ENCODE assay signal across 29 cellular contexts in genomic region chr6:142666599-142667185, GRCh38.
"Had no signal": no experiment of that assay in that cellular context is flagged by ENCODE, and none has a peak within 500 bp of the region (broad histone marks: within the 10 kb centered on the region; RNA-seq: fewer than 3 reads in every experiment).

No MANE protein-coding gene starts in this region.

- H3K9me2 ChIP-seq: SK-N-SH had no signal

- H3K27me3 ChIP-seq: adrenal gland, body of pancreas, breast epithelium, SJSA1 had no signal

- H3K27ac Mint-ChIP-seq: activated CD4-positive, alpha-beta memory T cell treated with anti-CD3 and anti-CD28 coated beads for 36 hours; activated naive CD4-positive, alpha-beta T cell treated with anti-CD3 and anti-CD28 coated beads for 36 hours; activated T-helper 1 cell treated with anti-CD3 and anti-CD28 coated beads, Interleukin-12 subunit alpha, Interleukin-12 subunit beta, Interleukin-2, Interleukin-4 antibody, amounts not matched to agents 30 ng/mL and 10 ng/mL and 1 ng/mL, durations not matched to agents 14 hours and 24 hours and 36 hours; T-helper 1 cell treated with Interleukin-12 subunit alpha and Interleukin-12 subunit beta and Interleukin-4 antibody, amounts not matched to agents 30 μg/mL and 1 μg/mL, for 36 hours; T-helper 2 cell treated with Interferon-gamma antibody and Interleukin-4, amounts not matched to agents 5 μg/mL and 100 μg/mL, for 36 hours had no signal

- H3K27ac ChIP-seq: adrenal gland, body of pancreas, breast epithelium, SJSA1 had no signal

- FAIRE-seq: astrocyte, TTC549 had no signal

- DNase-seq: activated CD4-positive, alpha-beta memory T cell treated with anti-CD3 and anti-CD28 coated beads for 36 hours; activated CD4-positive, alpha-beta T cell treated with anti-CD3 and anti-CD28 coated beads for 4 hours; activated CD4-positive, alpha-beta T cell treated with anti-CD3 and anti-CD28 coated beads, Interleukin-2, amount 50 U/mL, for 1 hour; activated CD8-positive, alpha-beta memory T cell treated with anti-CD3 and anti-CD28 coated beads, Interleukin-2, amount 50 U/mL, for 4 hours; activated gamma-delta T cell treated with Interleukin-2 at 50 U/mL for 16 hours; activated naive CD4-positive, alpha-beta T cell treated with anti-CD3 and anti-CD28 coated beads for 36 hours; activated T-cell treated with anti-CD3 and anti-CD28 coated beads for 4 hours; activated T-cell treated with anti-CD3 and anti-CD28 coated beads, Interleukin-2, amount 50 U/mL, for 4 hours; adrenal gland; body of pancreas; NCI-H1105; NCI-H1417 treated with DMSO at 0.1 percent for 48 hours; NCI-H187 treated with DMSO at 0.1 percent for 48 hours; NCI-H2081; NCI-H345; NCI-H510A; NCI-H526; NCI-H748 treated with DMSO at 0.1 percent for 48 hours; SHP77; SK-N-SH had no signal

- H3K4me3 ChIP-seq: adrenal gland, body of pancreas, breast epithelium, SJSA1 had no signal

- H3K36me3 ChIP-seq: adrenal gland, breast epithelium, SJSA1 had no signal

- H3K4me2 ChIP-seq: SK-N-SH had no signal

- H3K9me3 ChIP-seq: breast epithelium, SJSA1, SK-N-SH had no signal

- ATAC-seq: activated naive CD4-positive, alpha-beta T cell treated with anti-CD3 and anti-CD28 coated beads, Interleukin-2, amount 50 U/mL, for 72 hours; activated T-cell treated with anti-CD3 and anti-CD28 coated beads, Interleukin-2, amount 50 U/mL, for 4 hours; body of pancreas; Panc1 had no signal

- H3K27me3 Mint-ChIP-seq: activated CD4-positive, alpha-beta memory T cell treated with anti-CD3 and anti-CD28 coated beads for 36 hours had no signal

- H3K4me1 ChIP-seq: adrenal gland, breast epithelium, SJSA1 had no signal

- H3K9ac ChIP-seq: SK-N-SH had no signal

- H3K4me3 Mint-ChIP-seq: activated CD4-positive, alpha-beta memory T cell treated with anti-CD3 and anti-CD28 coated beads for 36 hours; activated naive CD4-positive, alpha-beta T cell treated with anti-CD3 and anti-CD28 coated beads for 36 hours; activated T-cell treated with anti-CD3 and anti-CD28 coated beads, Interleukin-2, amount 50 U/mL, for 4 hours; activated T-helper 1 cell treated with anti-CD3 and anti-CD28 coated beads, Interleukin-12 subunit alpha, Interleukin-12 subunit beta, Interleukin-2, Interleukin-4 antibody, amounts not matched to agents 30 ng/mL and 10 ng/mL and 1 ng/mL, durations not matched to agents 14 hours and 24 hours and 36 hours; T-helper 1 cell treated with Interleukin-12 subunit alpha and Interleukin-12 subunit beta and Interleukin-4 antibody, amounts not matched to agents 30 μg/mL and 1 μg/mL, for 36 hours; T-helper 2 cell treated with Interferon-gamma antibody and Interleukin-4, amounts not matched to agents 5 μg/mL and 100 μg/mL, for 36 hours had no signal
